1 cellular context compared by ENCODE assay signal in genomic region chr2:191845876-191846786, GRCh38.
TF ChIP-seq lines count a peak whose summit lies in the region.

No MANE protein-coding gene starts in this region.

TF ChIP-seq in H1, 55 proteins besides CTCF, POLR2A, EP300 and RAD21 (continued from another document):
- TF ChIP-seq SUZ12 (IDR thresholded peaks at IDR 0.05; ENCODE audit: low read length): no peak
- no peak for TF ChIP-seq HDAC2 (IDR thresholded peaks at IDR 0.05; ENCODE audit: borderline replicate concordance in 1 of 2, low read depth in 2 of 2, low read length in 2 of 2)
- no peak for TF ChIP-seq YY1 (IDR thresholded peaks at IDR 0.05; ENCODE audit: low read depth, low read length)
- TF ChIP-seq SRF (IDR thresholded peaks at IDR 0.05; ENCODE audit: low read depth, low read length): no peak
- TF ChIP-seq RNF2 (IDR thresholded peaks at IDR 0.05; ENCODE audit: borderline replicate concordance, low read depth, low read length, missing control alignments, poor library complexity, severe bottlenecking): no peak
- no peak for TF ChIP-seq CBX8 (IDR thresholded peaks at IDR 0.05; ENCODE audit: borderline replicate concordance, low read depth, low read length)
- TF ChIP-seq JUND (IDR thresholded peaks at IDR 0.05; ENCODE audit: low read length): no peak
- no peak for TF ChIP-seq SAP30 (IDR thresholded peaks at IDR 0.05; ENCODE audit: insufficient read depth, insufficient replicate concordance, low read length)
- TF ChIP-seq, protein P1, sequence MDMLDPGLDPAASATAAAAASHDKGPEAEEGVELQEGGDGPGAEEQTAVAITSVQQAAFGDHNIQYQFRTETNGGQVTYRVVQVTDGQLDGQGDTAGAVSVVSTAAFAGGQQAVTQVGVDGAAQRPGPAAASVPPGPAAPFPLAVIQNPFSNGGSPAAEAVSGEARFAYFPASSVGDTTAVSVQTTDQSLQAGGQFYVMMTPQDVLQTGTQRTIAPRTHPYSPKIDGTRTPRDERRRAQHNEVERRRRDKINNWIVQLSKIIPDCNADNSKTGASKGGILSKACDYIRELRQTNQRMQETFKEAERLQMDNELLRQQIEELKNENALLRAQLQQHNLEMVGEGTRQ (IDR thresholded peaks at IDR 0.05; ENCODE audit: low read length): no peak
